ENCODE assay signal across 1 cellular context in the genomic region with DNA sequence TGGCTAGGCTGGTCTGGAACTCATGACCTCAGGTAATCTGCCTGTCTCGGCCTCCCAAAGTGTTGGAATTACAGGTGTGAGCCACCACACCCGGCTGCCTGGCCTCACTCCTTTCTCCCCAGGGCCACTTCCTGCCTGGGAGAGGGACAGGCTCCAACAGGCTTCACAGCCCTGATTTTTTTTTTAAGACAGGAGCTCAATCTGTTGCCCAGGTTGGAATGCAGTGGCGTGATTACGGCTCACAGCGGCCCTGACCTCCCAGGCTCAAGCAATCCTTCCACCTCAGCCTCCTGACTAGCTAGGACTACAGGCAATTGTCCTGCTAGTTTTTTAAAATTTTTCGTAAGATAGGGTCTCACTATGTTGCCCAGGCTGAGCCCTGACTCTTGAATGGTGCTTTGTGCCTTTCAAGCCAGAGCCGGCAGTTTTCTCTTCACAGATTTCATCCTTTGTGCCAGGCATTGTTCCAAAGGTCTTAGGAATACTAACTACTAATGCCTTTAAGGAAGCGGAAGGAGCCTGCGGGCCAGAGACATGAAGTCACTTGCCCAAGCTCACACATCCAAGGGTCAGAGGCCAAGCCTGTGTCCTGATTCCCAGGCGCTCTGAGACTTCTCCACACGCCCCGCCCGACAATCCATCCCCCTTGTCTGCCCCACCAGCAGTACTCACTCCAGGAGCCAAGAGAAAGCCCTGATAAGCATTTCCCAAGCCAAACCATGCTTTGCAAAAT.
TF ChIP-seq lines count a peak whose summit lies in the region.

No MANE protein-coding gene starts in this region.

TF ChIP-seq in K562, 482 proteins besides CTCF, POLR2A, EP300 and RAD21:
- no peak for TF ChIP-seq ZNF766 (CRISPR knock-in tag; conservative IDR thresholded peaks at IDR 0.05)
- peak; percentile 62 for TF ChIP-seq ZNF121 (CRISPR knock-in tag; conservative IDR thresholded peaks at IDR 0.05)
- no peak for TF ChIP-seq SRSF7 (optimal IDR thresholded peaks at IDR 0.05; ENCODE audit: low read depth, low read length)
